32 cellular contexts compared by ENCODE assay signal in genomic region chr2:139209586-139209985, GRCh38.
"Had no signal": no experiment of that assay in that cellular context is flagged by ENCODE, and none has a peak within 500 bp of the region (broad histone marks: within the 10 kb centered on the region; RNA-seq: fewer than 3 reads in every experiment).

No MANE protein-coding gene starts in this region.

- H3K27ac ChIP-seq: ascending aorta, cardiac muscle cell, VCaP had no signal

- H3K9me3 ChIP-seq: ascending aorta had no signal

- H3K4me1 ChIP-seq: ascending aorta had no signal

- ATAC-seq: activated CD4-positive, alpha-beta T cell treated with anti-CD3 and anti-CD28 coated beads for 36 hours; activated CD4-positive, CD25-positive, alpha-beta regulatory T cell treated with anti-CD3 and anti-CD28 coated beads, Interleukin-2, amount 50 U/mL, for 24 hours; activated CD8-positive, alpha-beta memory T cell treated with anti-CD3 and anti-CD28 coated beads, Interleukin-2, amount 10 ng/mL, durations not matched to agents 7 days and 5 days; activated CD8-positive, alpha-beta T cell treated with anti-CD3 and anti-CD28 coated beads, Interleukin-2, amount 10 ng/mL, durations not matched to agents 7 days and 5 days; activated naive CD8-positive, alpha-beta T cell treated with anti-CD3 and anti-CD28 coated beads, Interleukin-2, amount 50 U/mL, for 24 hours; WTC11 had no signal

- H3K4me3 ChIP-seq: ascending aorta, cardiac muscle cell had no signal

- H3K27me3 ChIP-seq: ascending aorta, cardiac muscle cell had no signal

- H3K36me3 ChIP-seq: ascending aorta, cardiac muscle cell had no signal

- FAIRE-seq: bronchial epithelial cell, TTC549 had no signal

- DNase-seq: activated CD4-positive, alpha-beta memory T cell treated with anti-CD3 and anti-CD28 coated beads, Interleukin-2, amount 10 ng/mL, durations not matched to agents 7 days and 5 days; activated CD4-positive, alpha-beta T cell treated with anti-CD3 and anti-CD28 coated beads for 1 hour; activated CD4-positive, alpha-beta T cell treated with anti-CD3 and anti-CD28 coated beads for 36 hours; activated CD4-positive, alpha-beta T cell treated with anti-CD3 and anti-CD28 coated beads for 48 hours; activated CD4-positive, alpha-beta T cell treated with anti-CD3 and anti-CD28 coated beads, Interleukin-2, amount 10 ng/mL, durations not matched to agents 7 days and 5 days; activated CD4-positive, alpha-beta T cell treated with anti-CD3 and anti-CD28 coated beads, Interleukin-2, amount 50 U/mL, for 48 hours; activated CD4-positive, CD25-positive, alpha-beta regulatory T cell; activated CD8-positive, alpha-beta memory T cell treated with anti-CD3 and anti-CD28 coated beads for 24 hours; activated CD8-positive, alpha-beta memory T cell treated with anti-CD3 and anti-CD28 coated beads, Interleukin-2, amount 10 ng/mL, durations not matched to agents 7 days and 5 days; activated CD8-positive, alpha-beta memory T cell treated with anti-CD3 and anti-CD28 coated beads, Interleukin-2, amount 50 U/mL, for 48 hours; activated CD8-positive, alpha-beta T cell treated with anti-CD3 and anti-CD28 coated beads, Interleukin-2, amount 10 ng/mL, durations not matched to agents 7 days and 5 days; activated effector memory CD4-positive, alpha-beta T cell treated with Interleukin-2 at 50 U/mL for 16 hours; activated gamma-delta T cell; activated naive CD4-positive, alpha-beta T cell treated with anti-CD3 and anti-CD28 coated beads, Interleukin-2, amount 10 ng/mL, durations not matched to agents 7 days and 5 days; activated naive CD4-positive, alpha-beta T cell treated with Interleukin-2 at 50 U/mL for 16 hours; activated naive CD8-positive, alpha-beta T cell treated with anti-CD3 and anti-CD28 coated beads, Interleukin-2, amount 10 ng/mL, durations not matched to agents 7 days and 5 days; activated naive CD8-positive, alpha-beta T cell treated with anti-CD3 and anti-CD28 coated beads, Interleukin-2, amount 50 U/mL, for 24 hours; activated T-cell treated with anti-CD3 and anti-CD28 coated beads, Interleukin-2, amount 50 U/mL, for 24 hours; activated T-cell treated with anti-CD3 and anti-CD28 coated beads, Interleukin-2, amount 50 U/mL, for 48 hours; amygdala; anterior cingulate cortex; caudate nucleus; cerebellar nuclear complex; T-helper 2 cell; T-helper 9 cell had no signal
